12 cellular contexts compared by ENCODE assay signal in the genomic region with DNA sequence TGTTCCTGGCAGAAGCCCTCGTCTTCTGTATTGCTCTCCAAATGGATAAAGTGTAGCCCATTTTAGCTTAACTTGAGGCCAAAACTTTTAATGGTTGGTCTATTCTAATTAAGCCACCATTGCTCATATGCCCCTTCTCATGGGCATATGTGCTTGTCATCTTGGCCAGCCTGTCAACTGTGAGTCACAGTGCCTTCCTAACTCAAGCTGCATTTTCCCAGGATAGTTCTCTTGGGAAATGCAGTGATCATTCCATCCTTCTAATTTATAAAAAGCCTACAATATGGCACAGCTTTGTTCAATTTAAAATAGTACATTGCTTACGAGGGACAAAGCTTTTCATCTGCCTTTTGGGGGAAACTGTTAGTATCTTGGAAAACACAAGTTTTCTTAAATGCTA. TPM values are rescaled to one million over a fixed set of nuclear protein-coding genes. Genes with fewer than 3 reads are reported as not detected.
DNase-seq lines count a peak whose midpoint lies in the region; ATAC-seq and TF ChIP-seq lines count a peak whose summit lies in the region.
"Had no signal": no experiment of that assay in that cellular context is flagged by ENCODE, and none has a peak within 500 bp of the region (broad histone marks: within the 10 kb centered on the region; RNA-seq: fewer than 3 reads in every experiment).

No MANE protein-coding gene starts in this region.

- WGBS in mammary epithelial cell (ENCODE audit: low coverage, missing lambda C conversion rate): 90% methylated on average over 2 of the region's 2 CpGs

- peak overlapping the region in 2 of 3 experiments; percentile 20 to 95 for H3K4me3 ChIP-seq in mammary epithelial cell (replicated peaks in 1 of 3; ENCODE audit: insufficient read depth in 1 of 3, low read depth in 2 of 3, low read length in 3 of 3)
- H3K4me3 ChIP-seq in osteoblast (ENCODE audit: insufficient read depth, low read length): no peak overlapping the region
- no peak overlapping the region for H3K4me3 ChIP-seq in tibial artery
- no peak overlapping the region for H3K4me3 ChIP-seq in naive thymus-derived CD4-positive, alpha-beta T cell (ENCODE audit: low read length)
- H3K4me3 ChIP-seq: heart right ventricle had no signal

- H3K4me3 Mint-ChIP-seq in activated naive CD8-positive, alpha-beta T cell treated with anti-CD3 and anti-CD28 coated beads, Interleukin-2, amount 50 U/mL, for 24 hours: no peak overlapping the region
- no peak overlapping the region for H3K4me3 Mint-ChIP-seq in Calu3 (ENCODE audit: low read depth, unreplicated experiment)
- no peak overlapping the region for H3K4me3 Mint-ChIP-seq in naive thymus-derived CD4-positive, alpha-beta T cell
- H3K4me3 Mint-ChIP-seq: activated naive CD4-positive, alpha-beta T cell treated with anti-CD3 and anti-CD28 coated beads for 36 hours had no signal

- dilution Hi-C loops in mammary epithelial cell (cut with HindIII; ENCODE audit: low sequenced_read_pairs): loop anchor here (5.0 to 10.0 kb wide), 4 partner anchors 89 to 916 kb away; no protein-coding TSS in a partner anchor

- H3K4me1 ChIP-seq in mammary epithelial cell (ENCODE audit: insufficient read depth, low read length): peaks cover 23% of the 10 kb centered on the region
- peaks cover 41% of the 10 kb centered on the region for H3K4me1 ChIP-seq in osteoblast (ENCODE audit: insufficient read depth, low read length)
- peaks cover 0 to 48% (median 19%) of the 10 kb centered on the region in 4 donors for H3K4me1 ChIP-seq in tibial artery
- peaks cover 0 to 3% of the 10 kb centered on the region in 2 donors for H3K4me1 ChIP-seq in naive thymus-derived CD4-positive, alpha-beta T cell (ENCODE audit: control insufficient read depth in 2 of 2, insufficient read depth in 2 of 2, low read length in 2 of 2)

- no peak overlapping the region for H2AFZ ChIP-seq in mammary epithelial cell (ENCODE audit: low read depth, low read length)
- H2AFZ ChIP-seq in osteoblast (ENCODE audit: low read length): no peak overlapping the region

- POLR2A ChIA-PET in naive thymus-derived CD4-positive, alpha-beta T cell (lab: Charles Lee): no interaction called here

- H3K9me3 ChIP-seq in mammary epithelial cell (replicated peaks; ENCODE audit: insufficient read depth, low read length): no peaks in the 10 kb centered on the region
- no peaks in the 10 kb centered on the region for H3K9me3 ChIP-seq in osteoblast (ENCODE audit: low read depth, low read length)
- H3K9me3 ChIP-seq in tibial artery: no peaks in the 10 kb centered on the region
- H3K9me3 ChIP-seq in naive thymus-derived CD4-positive, alpha-beta T cell (ENCODE audit: control insufficient read depth in 2 of 3, low read length in 3 of 3): no peaks in the 10 kb centered on the region
- H3K9me3 ChIP-seq: heart right ventricle had no signal

- ATAC-seq in activated naive CD8-positive, alpha-beta T cell treated with anti-CD3 and anti-CD28 coated beads, Interleukin-2, amount 50 U/mL, for 24 hours: no peak
- ATAC-seq in naive thymus-derived CD4-positive, alpha-beta T cell: no peak
- ATAC-seq: heart right ventricle, left colon had no signal

- H3K9ac ChIP-seq in mammary epithelial cell (ENCODE audit: insufficient read depth, low read length): peak overlapping the region; percentile 54

- peaks cover 35% of the 10 kb centered on the region for H3K36me3 ChIP-seq in mammary epithelial cell (ENCODE audit: insufficient read depth, low read length)
- no peaks in the 10 kb centered on the region for H3K36me3 ChIP-seq in osteoblast (ENCODE audit: insufficient read depth, low read length)
- H3K36me3 ChIP-seq in tibial artery: no peaks in the 10 kb centered on the region
- no peaks in the 10 kb centered on the region for H3K36me3 ChIP-seq in naive thymus-derived CD4-positive, alpha-beta T cell (ENCODE audit: control insufficient read depth in 2 of 3, insufficient read depth in 3 of 3, low read length in 3 of 3)
- H3K36me3 ChIP-seq: heart right ventricle had no signal

- intact Hi-C loops in mammary epithelial cell (cut with micrococcal nuclease): loop anchor here (5.0 kb wide), 2 partner anchors 226 to 1031 kb away; a partner anchor contains a TSS
- intact Hi-C loops in tibial artery (cut with DNase I; ENCODE audit: low total_unique reads): no loop called here
- intact Hi-C loops in Calu3 (cut with micrococcal nuclease; ENCODE audit: unreplicated experiment): loop anchor here (5.0 kb wide), 3 partner anchors 56 to 906 kb away; no protein-coding TSS in a partner anchor
- intact Hi-C loops in naive thymus-derived CD4-positive, alpha-beta T cell (cut with micrococcal nuclease): no loop called here

- peaks cover 87% of the 10 kb centered on the region for H3K79me2 ChIP-seq in mammary epithelial cell (ENCODE audit: insufficient read depth, low read length)
- no peaks in the 10 kb centered on the region for H3K79me2 ChIP-seq in osteoblast (ENCODE audit: insufficient read depth, low read length)

- H3K27me3 ChIP-seq in mammary epithelial cell (ENCODE audit: insufficient read depth, low read length) (no peaks in the 10 kb centered on the region), osteoblast (ENCODE audit: insufficient read depth, low read length) (no peaks in the 10 kb centered on the region), tibial artery (peaks cover 0 to 21% of the 10 kb centered on the region in 2 donors)
- peaks cover 5 to 25% of the 10 kb centered on the region in 2 donors for H3K27me3 ChIP-seq in naive thymus-derived CD4-positive, alpha-beta T cell (ENCODE audit: control insufficient read depth in 2 of 2, insufficient read depth in 2 of 2, low read length in 2 of 2)

- in situ Hi-C loops in mammary epithelial cell (cut with MboI; ENCODE audit: low sequenced_read_pairs in 2 of 2): loop anchor here in 1 of 2 donors (5.0 kb wide), 1 partner anchor 206 kb away; no protein-coding TSS in a partner anchor

- H4K20me1 ChIP-seq in mammary epithelial cell (ENCODE audit: insufficient read depth, low read length) (no peaks in the 10 kb centered on the region), osteoblast (ENCODE audit: insufficient read depth, low read length) (no peaks in the 10 kb centered on the region)

- H3K27ac Mint-ChIP-seq in activated naive CD8-positive, alpha-beta T cell treated with anti-CD3 and anti-CD28 coated beads, Interleukin-2, amount 50 U/mL, for 24 hours: no peak overlapping the region
- H3K27ac Mint-ChIP-seq in Calu3 (ENCODE audit: unreplicated experiment): no peak overlapping the region
- no peak overlapping the region for H3K27ac Mint-ChIP-seq in naive thymus-derived CD4-positive, alpha-beta T cell
- H3K27ac Mint-ChIP-seq: activated naive CD4-positive, alpha-beta T cell treated with anti-CD3 and anti-CD28 coated beads for 36 hours had no signal

- DNase-seq in EH (ENCODE audit: low read depth) (peak; percentile 76), NCI-H2171 treated with DMSO at 0.1 percent for 48 hours (lab: John Stamatoyannopoulos, UW) (peak; percentile 81), mammary epithelial cell (no peak), osteoblast (ENCODE audit: insufficient read length, low spot score, missing footprints) (peak; percentile 84), tibial artery (no peak), Calu3 (no peak)
- DNase-seq in activated naive CD8-positive, alpha-beta T cell treated with anti-CD3 and anti-CD28 coated beads, Interleukin-2, amount 50 U/mL, for 24 hours: no peak
- no peak for DNase-seq in naive thymus-derived CD4-positive, alpha-beta T cell
- DNase-seq: activated naive CD4-positive, alpha-beta T cell treated with anti-CD3 and anti-CD28 coated beads for 36 hours; heart right ventricle; left colon; NK-92 treated with Interleukin-12 subunit alpha and Interleukin-12 subunit beta, amount 100 ng/mL, for 24 hours had no signal

- peaks cover 80% of the 10 kb centered on the region for H3K27me3 Mint-ChIP-seq in activated naive CD8-positive, alpha-beta T cell treated with anti-CD3 and anti-CD28 coated beads, Interleukin-2, amount 50 U/mL, for 24 hours
- H3K27me3 Mint-ChIP-seq in Calu3 (ENCODE audit: unreplicated experiment): peaks cover 10% of the 10 kb centered on the region
- peaks cover 71 to 82% (median 78%) of the 10 kb centered on the region in 5 donors for H3K27me3 Mint-ChIP-seq in naive thymus-derived CD4-positive, alpha-beta T cell

- peak overlapping the region; percentile 100 for H3K27ac ChIP-seq in mammary epithelial cell (ENCODE audit: insufficient read depth, low read depth, low read length)
- peak overlapping the region; percentile 47 for H3K27ac ChIP-seq in osteoblast (ENCODE audit: low read depth, low read length)
- no peak overlapping the region for H3K27ac ChIP-seq in tibial artery
- no peak overlapping the region for H3K27ac ChIP-seq in naive thymus-derived CD4-positive, alpha-beta T cell (ENCODE audit: low read depth, low read length)
- H3K27ac ChIP-seq: heart right ventricle had no signal

- H3K9me3 Mint-ChIP-seq in activated naive CD8-positive, alpha-beta T cell treated with anti-CD3 and anti-CD28 coated beads, Interleukin-2, amount 50 U/mL, for 24 hours: no peaks in the 10 kb centered on the region
- no peaks in the 10 kb centered on the region for H3K9me3 Mint-ChIP-seq in Calu3 (ENCODE audit: low read depth, unreplicated experiment)
- peaks cover 0 to 4% (median 0%) of the 10 kb centered on the region in 11 donors for H3K9me3 Mint-ChIP-seq in naive thymus-derived CD4-positive, alpha-beta T cell
- H3K9me3 Mint-ChIP-seq: activated naive CD4-positive, alpha-beta T cell treated with anti-CD3 and anti-CD28 coated beads for 36 hours had no signal

- CTCF ChIA-PET in mammary epithelial cell (lab: Charles Lee; ENCODE audit: low non-redundant PET): no interaction called here
- CTCF ChIA-PET in Calu3 (lab: Charles Lee): no interaction called here
- CTCF ChIA-PET in naive thymus-derived CD4-positive, alpha-beta T cell (lab: Charles Lee): no interaction called here

- TF ChIP-seq CTCF in mammary epithelial cell (conservative IDR thresholded peaks at IDR 0.05 in 1 of 2, IDR thresholded peaks at IDR 0.05 in 1 of 2; ENCODE audit: extremely low read depth in 1 of 2, insufficient read depth in 1 of 2, low read depth in 1 of 2, low read length in 2 of 2): no peak
- TF ChIP-seq CTCF in osteoblast (IDR thresholded peaks at IDR 0.05; ENCODE audit: extremely low read depth, low read depth, low read length): no peak
- no peak for TF ChIP-seq CTCF in tibial artery (IDR thresholded peaks at IDR 0.05)
- TF ChIP-seq CTCF in Calu3 (IDR thresholded peaks at IDR 0.05; ENCODE audit: unreplicated experiment): no peak

- H3K4me2 ChIP-seq in mammary epithelial cell (ENCODE audit: insufficient read depth, low read depth, low read length): peak overlapping the region; percentile 92
- H3K4me2 ChIP-seq in osteoblast (ENCODE audit: insufficient read depth, low read length): no peak overlapping the region

- peaks cover 18% of the 10 kb centered on the region for H3K4me1 Mint-ChIP-seq in activated naive CD8-positive, alpha-beta T cell treated with anti-CD3 and anti-CD28 coated beads, Interleukin-2, amount 50 U/mL, for 24 hours
- peaks cover 22% of the 10 kb centered on the region for H3K4me1 Mint-ChIP-seq in Calu3 (ENCODE audit: low read depth, unreplicated experiment)
- H3K4me1 Mint-ChIP-seq in naive thymus-derived CD4-positive, alpha-beta T cell: peaks cover 10 to 24% (median 17%) of the 10 kb centered on the region in 7 donors

- H3K36me3 Mint-ChIP-seq in activated naive CD8-positive, alpha-beta T cell treated with anti-CD3 and anti-CD28 coated beads, Interleukin-2, amount 50 U/mL, for 24 hours (ENCODE audit: low read depth): no peaks in the 10 kb centered on the region
- H3K36me3 Mint-ChIP-seq in Calu3 (ENCODE audit: insufficient read depth, unreplicated experiment): peaks cover 12% of the 10 kb centered on the region
- peaks cover 0 to 5% (median 0%) of the 10 kb centered on the region in 5 donors for H3K36me3 Mint-ChIP-seq in naive thymus-derived CD4-positive, alpha-beta T cell

- BruUV-seq in mammary epithelial cell (replicated peaks; lab: Mats Ljungman, UMichigan): no TSS peak
- no TSS peak for BruUV-seq in Calu3 (replicated peaks; lab: Mats Ljungman, UMichigan)

RNA-seq across cellular contexts. Expression of a gene that starts 6.6 kb away (rescaled TPM):
- total RNA-seq in mammary epithelial cell (100 to 1,000 TPM; 106 to 200 TPM), osteoblast (2.2 and 3.2 TPM in 2 replicates), Calu3 (2022) (0.91 and 1.3 TPM in 2 replicates)
- 246 TPM for polyA plus RNA-seq in mammary epithelial cell
- 133 TPM for polyA minus RNA-seq in mammary epithelial cell
- not detected for total RNA-seq in naive thymus-derived CD4-positive, alpha-beta T cell
- polyA plus RNA-seq in naive thymus-derived CD4-positive, alpha-beta T cell: not detected
- total RNA-seq: activated naive CD4-positive, alpha-beta T cell treated with anti-CD3 and anti-CD28 coated beads for 36 hours; left colon had no signal

Comparison
In these comparisons a context has a peak if more than half of its experiments do, and no peak if none do; other contexts are left out.
1. DNase-seq: peak in EH (single experiment), NCI-H2171 treated with DMSO at 0.1 percent for 48 hours (single experiment) and osteoblast (single experiment); none in mammary epithelial cell (single experiment), activated naive CD8-positive, alpha-beta T cell treated with anti-CD3 and anti-CD28 coated beads, Interleukin-2, amount 50 U/mL, for 24 hours (single experiment), tibial artery (0 of 2), Calu3 (single experiment) and naive thymus-derived CD4-positive, alpha-beta T cell (0 of 9).
2. H3K27ac ChIP-seq: peak in mammary epithelial cell (single experiment) and osteoblast (single experiment); none in tibial artery (0 of 2) and naive thymus-derived CD4-positive, alpha-beta T cell (single experiment).
3. H3K4me3 ChIP-seq: peak in mammary epithelial cell (2 of 3); none in osteoblast (single experiment), tibial artery (0 of 2) and naive thymus-derived CD4-positive, alpha-beta T cell (single experiment).
4. RNA of a gene that starts 6.6 kb away (total RNA-seq): 106 to 200 TPM in mammary epithelial cell; 2.2 to 3.2 TPM in osteoblast, 0.91 to 1.3 TPM in Calu3 and not detected in naive thymus-derived CD4-positive, alpha-beta T cell; every median in the first group is over 10 times any median in the second.
5. intact Hi-C loops: an anchor here in mammary epithelial cell (5.0 kb wide) and Calu3 (5.0 kb wide); none called in tibial artery and naive thymus-derived CD4-positive, alpha-beta T cell.